Comparison of ENCODE assay signal across 8 cellular contexts in genomic region chr10:103736763-103737162, GRCh38.
DNase-seq lines count a peak whose midpoint lies in the region; ATAC-seq and TF ChIP-seq lines count a peak whose summit lies in the region.

No MANE protein-coding gene starts in this region.

- H3K9me3 ChIP-seq in A673 (ENCODE audit: low read depth, low read length, poor library complexity, severe bottlenecking) (no peaks in the 10 kb centered on the region), stomach (no peaks in the 10 kb centered on the region)
- H3K9me3 ChIP-seq in CD8-positive, alpha-beta T cell (ENCODE audit: low read length), result no peaks in the 10 kb centered on the region

- ATAC-seq in GM19351 (IDR thresholded peaks at IDR 0.05; ENCODE audit: unreplicated experiment), result peak; percentile 73
- no peak for ATAC-seq in HG03095 (IDR thresholded peaks at IDR 0.05; ENCODE audit: unreplicated experiment)
- no peak for ATAC-seq in CD8-positive, alpha-beta T cell

- H3K9me3 Mint-ChIP-seq in CD8-positive, alpha-beta T cell, result no peaks in the 10 kb centered on the region

- no peaks in the 10 kb centered on the region for H3K27me3 Mint-ChIP-seq in CD8-positive, alpha-beta T cell (ENCODE audit: low read depth)

- no peak overlapping the region for H3K4me3 Mint-ChIP-seq in CD8-positive, alpha-beta T cell

- H3K27ac Mint-ChIP-seq in CD8-positive, alpha-beta T cell, result no peak overlapping the region

- DNase-seq in A673 (ENCODE audit: low spot score) (peak; percentile 73), NCI-H82 treated with DMSO at 0.1 percent for 48 hours (lab: John Stamatoyannopoulos, UW; ENCODE audit: unreplicated experiment) (peak; percentile 19), epithelial cell of prostate (ENCODE audit: low read depth, low spot score) (no peak), NCI-H524 treated with DMSO at 0.1 percent for 48 hours (lab: John Stamatoyannopoulos, UW) (no peak), stomach (no peak)
- no peak for DNase-seq in CD8-positive, alpha-beta T cell

- TF ChIP-seq EP300 in stomach (IDR thresholded peaks at IDR 0.05), result no peak

- intact Hi-C loops in A673 (cut with micrococcal nuclease; ENCODE audit: unreplicated experiment) (no loop called here), stomach (cut with DNase I; ENCODE audit: low total_unique reads) (no loop called here)
- intact Hi-C loops in CD8-positive, alpha-beta T cell (cut with DNase I, micrococcal nuclease), result no loop called here

- H3K4me3 ChIP-seq in A673 (ENCODE audit: low read depth, low read length, poor library complexity, severe bottlenecking) (no peak overlapping the region), stomach (no peak overlapping the region)
- H3K4me3 ChIP-seq in CD8-positive, alpha-beta T cell (ENCODE audit: low read depth, low read length), result no peak overlapping the region

- H3K36me3 ChIP-seq in A673 (ENCODE audit: insufficient read depth, low read length, poor library complexity, severe bottlenecking) (no peaks in the 10 kb centered on the region), stomach (no peaks in the 10 kb centered on the region)
- H3K36me3 ChIP-seq in CD8-positive, alpha-beta T cell (ENCODE audit: insufficient read depth, low read length), result no peaks in the 10 kb centered on the region

- TF ChIP-seq POLR2A in stomach (IDR thresholded peaks at IDR 0.05), result no peak

- WGBS in stomach, 5 donors, result 74 to 86% (median 78%) methylated on average over 3 of the region's 3 CpGs

- H3K27me3 ChIP-seq in A673 (replicated peaks; ENCODE audit: insufficient read depth, low read depth, low read length, poor library complexity) (no peaks in the 10 kb centered on the region), stomach (no peaks in the 10 kb centered on the region)
- no peaks in the 10 kb centered on the region for H3K27me3 ChIP-seq in CD8-positive, alpha-beta T cell (ENCODE audit: insufficient read depth, low read length)

- H3K4me1 ChIP-seq in A673 (ENCODE audit: insufficient read depth, low read length, poor library complexity, severe bottlenecking) (peaks cover 13% of the 10 kb centered on the region), stomach (peaks cover 6 to 35% (median 23%) of the 10 kb centered on the region in 4 donors)
- no peaks in the 10 kb centered on the region for H3K4me1 ChIP-seq in CD8-positive, alpha-beta T cell (ENCODE audit: insufficient read depth, low read length)

- H3K27ac ChIP-seq in A673 (ENCODE audit: low read depth, low read length, poor library complexity, severe bottlenecking) (no peak overlapping the region), epithelial cell of prostate (peak overlapping the region; percentile 97), stomach (no peak overlapping the region)
- no peak overlapping the region for H3K27ac ChIP-seq in CD8-positive, alpha-beta T cell (ENCODE audit: low read depth, low read length)

- CTCF ChIA-PET in A673 (lab: Charles Lee), result interaction anchor here (0.6 kb wide), 1 partner anchor 114 kb away, joined by 5 read pairs; no protein-coding TSS in a partner anchor
- CTCF ChIA-PET in CD8-positive, alpha-beta T cell (lab: Charles Lee), result interaction anchor here (1.4 to 1.7 kb wide), 4 partner anchors 11 to 151 kb away, joined by 3 to 7 read pairs (median 4); no protein-coding TSS in a partner anchor

- BruUV-seq in A673 (replicated peaks; lab: Mats Ljungman, UMichigan), result no TSS peak

- TF ChIP-seq CTCF in A673 (conservative IDR thresholded peaks at IDR 0.05; ENCODE audit: low read depth, low read length) (peak; percentile 40), stomach (IDR thresholded peaks at IDR 0.05) (no peak)
- TF ChIP-seq CTCF in CD8-positive, alpha-beta T cell (IDR thresholded peaks at IDR 0.05), result no peak

- H3K4me1 Mint-ChIP-seq in CD8-positive, alpha-beta T cell (ENCODE audit: low read depth), result no peaks in the 10 kb centered on the region

- H3K36me3 Mint-ChIP-seq in CD8-positive, alpha-beta T cell, result no peaks in the 10 kb centered on the region

- POLR2A ChIA-PET in A673 (lab: Charles Lee; ENCODE audit: low non-redundant PET), result no interaction called here
- POLR2A ChIA-PET in CD8-positive, alpha-beta T cell (lab: Charles Lee), result no interaction called here

Comparison
In these comparisons a context has a peak if more than half of its experiments do, and no peak if none do; other contexts are left out.
1. DNase-seq: peak in A673 (single experiment) and NCI-H82 treated with DMSO at 0.1 percent for 48 hours (single experiment); none in epithelial cell of prostate (single experiment), NCI-H524 treated with DMSO at 0.1 percent for 48 hours (single experiment), stomach (single experiment) and CD8-positive, alpha-beta T cell (0 of 7).